In genomic region chr1:169550294-169550693, GRCh38 we compare ENCODE assay signal across 8 cellular contexts. TPM values are rescaled to one million over a fixed set of nuclear protein-coding genes. Genes with fewer than 3 reads are reported as not detected.
DNase-seq lines count a peak whose midpoint lies in the region; ATAC-seq and TF ChIP-seq lines count a peak whose summit lies in the region.

No MANE protein-coding gene starts in this region.

- CTCF ChIA-PET in HEK293 (lab: Yijun Ruan, JAX) (interaction anchor here (0.8 to 6.2 kb wide), 10 partner anchors 8 to 260 kb away, joined by 3 to 43 read pairs (median 4); no protein-coding TSS in a partner anchor), mammary epithelial cell (lab: Charles Lee; ENCODE audit: low non-redundant PET) (interaction anchor here (1.0 kb wide), 1 partner anchor 162 kb away, joined by 5 read pairs; no protein-coding TSS in a partner anchor)

- ATAC-seq in left lung = peak; percentile 76
- ATAC-seq in GM21381 (IDR thresholded peaks at IDR 0.05; ENCODE audit: unreplicated experiment) = no peak

- H3K27ac ChIP-seq in HEK293 (ENCODE audit: extremely low read depth, low read depth, low read length) (no peak overlapping the region), mammary epithelial cell (ENCODE audit: insufficient read depth, low read depth, low read length) (no peak overlapping the region), left lung (no peak overlapping the region)

- no peaks in the 10 kb centered on the region for H4K20me1 ChIP-seq in mammary epithelial cell (ENCODE audit: insufficient read depth, low read length)

- H3K4me2 ChIP-seq in mammary epithelial cell (ENCODE audit: insufficient read depth, low read depth, low read length) = no peak overlapping the region

- no peaks in the 10 kb centered on the region for H3K36me3 ChIP-seq in HEK293 (ENCODE audit: control insufficient read depth in 2 of 2, insufficient read depth in 1 of 2, low read length in 2 of 2)
- no peaks in the 10 kb centered on the region for H3K36me3 ChIP-seq in mammary epithelial cell (ENCODE audit: insufficient read depth, low read length)
- peaks cover 0 to 8% of the 10 kb centered on the region in 2 donors for H3K36me3 ChIP-seq in left lung

- H3K27me3 ChIP-seq in mammary epithelial cell (ENCODE audit: insufficient read depth, low read length) (no peaks in the 10 kb centered on the region), left lung (no peaks in the 10 kb centered on the region)

- no TSS peak for BruUV-seq in mammary epithelial cell (replicated peaks; lab: Mats Ljungman, UMichigan)

- no peak overlapping the region for H2AFZ ChIP-seq in mammary epithelial cell (ENCODE audit: low read depth, low read length)

- intact Hi-C loops in mammary epithelial cell (cut with micrococcal nuclease) (loop anchor here (1.0 kb wide), 2 partner anchors 162 to 259 kb away; no protein-coding TSS in a partner anchor), left lung (cut with DNase I) (no loop called here)

- H3K79me2 ChIP-seq in mammary epithelial cell (ENCODE audit: insufficient read depth, low read length) = no peaks in the 10 kb centered on the region

- POLR2A ChIA-PET in HEK293 (lab: Yijun Ruan, JAX) = no interaction called here

- dilution Hi-C loops in mammary epithelial cell (cut with HindIII; ENCODE audit: low sequenced_read_pairs) = no loop called here

- in situ Hi-C loops in mammary epithelial cell (cut with MboI; ENCODE audit: low sequenced_read_pairs in 2 of 2) = loop anchor here in 1 of 2 donors (25.0 kb wide), 2 partner anchors 162 to 262 kb away; partner anchors contain the start of gene SELL

- no peaks in the 10 kb centered on the region for H3K9me3 ChIP-seq in HEK293 (ENCODE audit: control insufficient read depth, insufficient read depth, low read depth, low read length)
- H3K9me3 ChIP-seq in mammary epithelial cell (replicated peaks; ENCODE audit: insufficient read depth, low read length) = no peaks in the 10 kb centered on the region
- no peaks in the 10 kb centered on the region for H3K9me3 ChIP-seq in left lung

- H3K4me3 ChIP-seq in HEK293 (ENCODE audit: low read depth, low read length) = no peak overlapping the region
- no peak overlapping the region for H3K4me3 ChIP-seq in mammary epithelial cell (replicated peaks in 1 of 3; ENCODE audit: insufficient read depth in 1 of 3, low read depth in 2 of 3, low read length in 3 of 3)
- H3K4me3 ChIP-seq in left lung = no peak overlapping the region

- 28% methylated on average over 4 of the region's 4 CpGs for WGBS in mammary epithelial cell (ENCODE audit: low coverage, missing lambda C conversion rate)

- peak; percentile 13; the same call in 1 of the 2 replicates for TF ChIP-seq CTCF in HEK293 (tag by site-specific recombination; IDR thresholded peaks at IDR 0.05)
- TF ChIP-seq CTCF in mammary epithelial cell (conservative IDR thresholded peaks at IDR 0.05 in 1 of 2, IDR thresholded peaks at IDR 0.05 in 1 of 2; ENCODE audit: extremely low read depth in 1 of 2, insufficient read depth in 1 of 2, low read depth in 1 of 2, low read length in 2 of 2) = peak; percentile 56 to 60
- no peak for TF ChIP-seq CTCF in left lung (IDR thresholded peaks at IDR 0.05)

- no peak overlapping the region for H3K9ac ChIP-seq in mammary epithelial cell (ENCODE audit: insufficient read depth, low read length)

- DNase-seq in ELR (ENCODE audit: low read depth) (peak; percentile 58), NCI-H510A (lab: John Stamatoyannopoulos, UW) (peak; percentile 5), mammary epithelial cell (peak; percentile 24), left lung (no peak), 8988T (no peak)
- DNase-seq in activated naive CD4-positive, alpha-beta T cell treated with anti-CD3 and anti-CD28 coated beads, Interleukin-2, amount 50 U/mL, for 16 hours = no peak

- H3K4me1 ChIP-seq in HEK293 (ENCODE audit: control insufficient read depth, insufficient read depth, low read length) = no peaks in the 10 kb centered on the region
- no peaks in the 10 kb centered on the region for H3K4me1 ChIP-seq in mammary epithelial cell (ENCODE audit: insufficient read depth, low read length)
- H3K4me1 ChIP-seq in left lung = no peaks in the 10 kb centered on the region

TF ChIP-seq in HEK293, 187 proteins besides CTCF, POLR2A, EP300 and RAD21:
- TF ChIP-seq ZSCAN16 (tag by site-specific recombination; IDR thresholded peaks at IDR 0.05) = no peak
- TF ChIP-seq ZNF654 (tag by site-specific recombination; IDR thresholded peaks at IDR 0.05; ENCODE audit: low read depth) = peak; percentile 72

RNA-seq across cellular contexts. Expression of gene F5, which starts 36.0 kb away (rescaled TPM):
- total RNA-seq in mammary epithelial cell (not detected), left lung (1 to 10 TPM in 1 of 2 donors, under 1 TPM in 1; 0.90 to 7.2 TPM)
- 0.01 TPM for polyA plus RNA-seq in mammary epithelial cell
- polyA minus RNA-seq in mammary epithelial cell = not detected

Comparison
In these comparisons a context has a peak if more than half of its experiments do, and no peak if none do; other contexts are left out.
1. DNase-seq: peak in ELR (single experiment), NCI-H510A (single experiment) and mammary epithelial cell (single experiment); none in left lung (0 of 2), activated naive CD4-positive, alpha-beta T cell treated with anti-CD3 and anti-CD28 coated beads, Interleukin-2, amount 50 U/mL, for 16 hours (single experiment) and 8988T (single experiment).
2. CTCF ChIP-seq: peak in HEK293 (single experiment) and mammary epithelial cell (2 of 2); none in left lung (0 of 2).